Comparison of ENCODE assay signal across 11 cellular contexts in the genomic region with DNA sequence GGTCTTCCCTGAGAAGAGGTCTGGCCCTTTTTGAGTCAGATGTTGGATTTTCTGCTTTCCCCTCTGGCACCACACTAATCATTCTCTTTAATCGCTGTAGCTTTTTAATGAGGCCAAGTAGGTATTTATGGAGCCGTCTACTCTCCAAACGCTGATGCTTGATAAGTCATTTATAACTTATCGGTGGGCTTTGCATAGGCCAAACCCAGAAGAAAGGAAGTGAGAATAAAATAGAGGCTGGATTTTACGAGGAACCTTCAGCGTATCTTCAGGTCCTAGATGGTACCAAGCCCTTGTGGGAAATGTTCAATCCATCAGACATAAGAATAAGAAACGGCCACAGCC.
A peak's percentile ranks its signal among the peaks of the same experiment; 100 is the strongest.
DNase-seq lines count a peak whose midpoint lies in the region; ATAC-seq, FAIRE-seq and TF ChIP-seq lines count a peak whose summit lies in the region.
"Had no signal": no experiment of that assay in that cellular context is flagged by ENCODE, and none has a peak within 500 bp of the region (broad histone marks: within the 10 kb centered on the region; RNA-seq: fewer than 3 reads in every experiment).

No MANE protein-coding gene starts in this region.

- H3K4me3 ChIP-seq in H7 (ENCODE audit: insufficient read depth, low read depth, low read length) = peak overlapping the region; percentile 43
- H3K4me3 ChIP-seq in astrocyte (ENCODE audit: insufficient read depth, low read depth, low read length) = peak overlapping the region; percentile 61
- H3K4me3 ChIP-seq in skeletal muscle satellite cell (ENCODE audit: low read length) = peak overlapping the region; percentile 71

- H3K9ac ChIP-seq in astrocyte (ENCODE audit: low read length) = peak overlapping the region; percentile 88
- peak overlapping the region; percentile 63 for H3K9ac ChIP-seq in skeletal muscle satellite cell (ENCODE audit: low read depth, low read length)

- peaks cover 37% of the 10 kb centered on the region for H3K27me3 ChIP-seq in H7 (ENCODE audit: control insufficient read depth, insufficient read depth, low read length)
- H3K27me3 ChIP-seq in astrocyte (ENCODE audit: insufficient read depth, low read length) = no peaks in the 10 kb centered on the region
- peaks cover 20% of the 10 kb centered on the region for H3K27me3 ChIP-seq in skeletal muscle satellite cell (ENCODE audit: control insufficient read depth, insufficient read depth, low read length)

- peak overlapping the region; percentile 55 for H2AFZ ChIP-seq in astrocyte (ENCODE audit: low read depth, low read length)

- H3K9me3 ChIP-seq in astrocyte (ENCODE audit: insufficient read depth, low read depth, low read length) = no peaks in the 10 kb centered on the region
- no peaks in the 10 kb centered on the region for H3K9me3 ChIP-seq in skeletal muscle satellite cell (replicated peaks; ENCODE audit: low read length)

- no peaks in the 10 kb centered on the region for H3K79me2 ChIP-seq in astrocyte (ENCODE audit: insufficient read depth, low read length)

- ATAC-seq in GM18867 (IDR thresholded peaks at IDR 0.05; ENCODE audit: unreplicated experiment) (no peak), GM18873 (IDR thresholded peaks at IDR 0.05; ENCODE audit: low FRiP score, unreplicated experiment) (no peak)

- H3K36me3 Mint-ChIP-seq in astrocyte (ENCODE audit: low read depth, unreplicated experiment) (no peaks in the 10 kb centered on the region), immature natural killer cell (no peaks in the 10 kb centered on the region)

- peaks cover 3% of the 10 kb centered on the region for H3K27me3 Mint-ChIP-seq in astrocyte (ENCODE audit: low read depth, unreplicated experiment)
- H3K27me3 Mint-ChIP-seq in immature natural killer cell (ENCODE audit: low read depth in 3 of 3) = peaks cover 2 to 38% (median 11%) of the 10 kb centered on the region in 3 donors

- H3K4me3 Mint-ChIP-seq in astrocyte (ENCODE audit: unreplicated experiment) = peak overlapping the region; percentile 81
- H3K4me3 Mint-ChIP-seq in immature natural killer cell = peak overlapping the region; percentile 87 to 96 (median 90)

- H3K4me1 ChIP-seq in astrocyte (ENCODE audit: insufficient read depth, low read length) = peaks cover 67% of the 10 kb centered on the region
- peaks cover 6% of the 10 kb centered on the region for H3K4me1 ChIP-seq in skeletal muscle satellite cell (ENCODE audit: control insufficient read depth, insufficient read depth, low read length)

- H3K9me3 Mint-ChIP-seq in astrocyte (ENCODE audit: unreplicated experiment) (no peaks in the 10 kb centered on the region), immature natural killer cell (no peaks in the 10 kb centered on the region)

- H3K27ac ChIP-seq in astrocyte (ENCODE audit: low read depth, low read length) = peak overlapping the region; percentile 89

- FAIRE-seq in astrocyte (lab: Jason Lieb, UNC) (no peak), frontal cortex (lab: Jason Lieb, UNC) (no peak)
- FAIRE-seq: GM19239 had no signal

- intact Hi-C loops in posterior vena cava (cut with DNase I) = loop anchor here (5.0 to 10.0 kb wide), 4 partner anchors 93 to 395 kb away; partner anchors contain the start of gene GATA6 (in 1 of the 2)

- H3K4me1 Mint-ChIP-seq in astrocyte (ENCODE audit: low read depth, unreplicated experiment) = peaks cover 48% of the 10 kb centered on the region
- H3K4me1 Mint-ChIP-seq in immature natural killer cell = peaks cover 8 to 22% of the 10 kb centered on the region in 2 donors

- DNase-seq in H7 (no peak), astrocyte (ENCODE audit: low read depth) (no peak), immature natural killer cell (peak in 1 of 3 donors; percentile 2), frontal cortex (ENCODE audit: low spot score in 2 of 2) (no peak), posterior vena cava (ENCODE audit: low spot score) (no peak)
- DNase-seq: activated effector memory CD4-positive, alpha-beta T cell treated with anti-CD3 and anti-CD28 coated beads, Interleukin-2, amount 50 U/mL, for 16 hours; NCI-H187 had no signal

- H4K20me1 ChIP-seq in astrocyte (ENCODE audit: insufficient read depth, low read length) = no peaks in the 10 kb centered on the region

- H3K27ac Mint-ChIP-seq in astrocyte (ENCODE audit: unreplicated experiment) (peak overlapping the region; percentile 97), immature natural killer cell (peak overlapping the region in 5 of 6 donors; percentile 13 to 90 (median 80))

- H3K36me3 ChIP-seq in H7 (replicated peaks; ENCODE audit: control insufficient read depth, insufficient read depth, low read length) (no peaks in the 10 kb centered on the region), astrocyte (ENCODE audit: insufficient read depth, low read length) (no peaks in the 10 kb centered on the region), skeletal muscle satellite cell (ENCODE audit: insufficient read depth, low read length) (no peaks in the 10 kb centered on the region)

- TF ChIP-seq CTCF in astrocyte (IDR thresholded peaks at IDR 0.05; ENCODE audit: insufficient read depth, low read depth, low read length) = no peak

- H3K4me2 ChIP-seq in astrocyte (ENCODE audit: low read length) = peak overlapping the region; percentile 89
- H3K4me2 ChIP-seq in skeletal muscle satellite cell (ENCODE audit: low read length) = peak overlapping the region; percentile 96
